ENCODE assay signal across 13 cellular contexts in the genomic region with DNA sequence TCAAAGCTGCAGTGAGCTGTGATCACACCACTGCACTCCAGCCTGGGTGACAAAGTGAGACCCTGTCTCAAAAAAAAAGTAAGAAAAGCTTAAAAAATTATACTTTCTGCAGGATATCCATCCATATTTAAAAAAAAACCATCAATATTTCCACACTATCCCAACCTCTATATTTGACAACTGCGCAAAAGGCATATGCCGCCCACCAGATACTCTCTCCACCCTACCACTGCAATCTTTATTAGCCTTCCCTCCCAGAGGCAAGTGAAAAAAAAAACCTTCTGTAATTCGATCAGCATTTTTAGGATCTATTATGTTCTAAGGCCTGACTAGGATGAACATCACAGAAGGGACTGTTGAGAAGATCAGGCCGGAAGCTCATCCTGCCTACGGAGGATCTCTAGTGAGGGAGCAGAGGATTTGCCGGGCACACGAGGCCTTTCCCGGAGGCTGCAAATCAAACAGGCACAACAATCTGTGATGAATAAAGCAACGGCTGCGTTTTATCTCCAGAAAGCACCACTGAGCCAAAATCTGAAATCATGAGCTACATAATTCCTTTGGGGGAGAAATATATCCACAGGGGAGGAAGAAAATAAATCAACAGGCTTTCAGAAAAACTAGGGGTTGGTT.
DNase-seq lines count a peak whose midpoint lies in the region; ATAC-seq and TF ChIP-seq lines count a peak whose summit lies in the region.
"Had no signal": no experiment of that assay in that cellular context is flagged by ENCODE, and none has a peak within 500 bp of the region (broad histone marks: within the 10 kb centered on the region; RNA-seq: fewer than 3 reads in every experiment).

No MANE protein-coding gene starts in this region.

- H3K36me3 ChIP-seq in HUES64 (ENCODE audit: insufficient read depth, low read length), result no peaks in the 10 kb centered on the region
- H3K36me3 ChIP-seq in lung (ENCODE audit: control insufficient read depth in 2 of 2, insufficient read depth in 2 of 2, low read length in 2 of 2), result no peaks in the 10 kb centered on the region

- 62% methylated on average over 10 of the region's 10 CpGs for WGBS in HUES64
- WGBS in lung, 2 donors, result 64 to 82% methylated on average over 10 of the region's 10 CpGs

- H3K9me3 ChIP-seq in HUES64 (ENCODE audit: insufficient read depth, low read depth, low read length) (no peaks in the 10 kb centered on the region), lung (ENCODE audit: control insufficient read depth in 2 of 2, insufficient read depth in 1 of 2, low read length in 1 of 2) (no peaks in the 10 kb centered on the region)

- peaks cover 34% of the 10 kb centered on the region for H3K4me1 ChIP-seq in HUES64 (ENCODE audit: insufficient read depth, low read length)
- peaks cover 30 to 50% of the 10 kb centered on the region in 2 donors for H3K4me1 ChIP-seq in lung (ENCODE audit: control insufficient read depth in 2 of 2, insufficient read depth in 2 of 2, low read length in 2 of 2)

- H3K27me3 Mint-ChIP-seq in CD14-positive monocyte (ENCODE audit: low read depth in 3 of 3), result peaks cover 3 to 18% (median 10%) of the 10 kb centered on the region in 3 donors

- H3K9ac ChIP-seq in HUES64 (ENCODE audit: low read depth, low read length), result peak overlapping the region; percentile 77

- no peak for TF ChIP-seq CTCF in lung (IDR thresholded peaks at IDR 0.05; ENCODE audit: control extremely low read depth, extremely low read depth)
- no peak for TF ChIP-seq CTCF in CD14-positive monocyte (IDR thresholded peaks at IDR 0.05)

- H3K4me1 Mint-ChIP-seq in CD14-positive monocyte, result peaks cover 22% of the 10 kb centered on the region

- H3K4me3 ChIP-seq in HUES64 (ENCODE audit: low read length) (no peak overlapping the region), lung (no peak overlapping the region)

- DNase-seq in lung (ENCODE audit: low spot score) (no peak), superior temporal gyrus (ENCODE audit: extremely low spot score) (peak; percentile 64), CD14-positive monocyte (ENCODE audit: low spot score) (no peak), SHP77 treated with DMSO at 0.1 percent for 48 hours (lab: John Stamatoyannopoulos, UW) (no peak)
- DNase-seq: activated CD4-positive, alpha-beta T cell treated with anti-CD3 and anti-CD28 coated beads for 1 hour; Calu3; kidney glomerular epithelial cell; NCI-H1092 treated with DMSO at 0.1 percent for 48 hours; NK-92 treated with Interleukin-12 subunit alpha and Interleukin-12 subunit beta, amount 100 ng/mL, for 24 hours had no signal

- no peak overlapping the region for H3K4me3 Mint-ChIP-seq in CD14-positive monocyte

- H3K27ac ChIP-seq in HUES64 (ENCODE audit: low read depth, low read length), result peak overlapping the region; percentile 97
- peak overlapping the region; percentile 31 for H3K27ac ChIP-seq in cingulate gyrus (ENCODE audit: low read depth, low read length)
- peak overlapping the region; percentile 72 to 77 for H3K27ac ChIP-seq in lung (ENCODE audit: low read depth in 1 of 2, low read length in 1 of 2)

- ATAC-seq in lung (ENCODE audit: insufficient read depth, low FRiP score) (no peak), GM21360 (IDR thresholded peaks at IDR 0.05; ENCODE audit: unreplicated experiment) (no peak)

- peaks cover 0 to 2% (median 0%) of the 10 kb centered on the region in 7 donors for H3K9me3 Mint-ChIP-seq in CD14-positive monocyte
- H3K9me3 Mint-ChIP-seq: activated T-helper 2 cell treated with anti-CD3 and anti-CD28 coated beads, Interferon-gamma antibody, Interleukin-2, Interleukin-4, amounts not matched to agents 10 μg/mL and 5 μg/mL and 100 μg/mL, durations not matched to agents 14 hours and 24 hours and 36 hours had no signal

- H3K27me3 ChIP-seq in HUES64 (ENCODE audit: insufficient read depth, low read length) (no peaks in the 10 kb centered on the region), lung (ENCODE audit: control insufficient read depth, insufficient read depth) (no peaks in the 10 kb centered on the region)

- peaks cover 6 to 19% of the 10 kb centered on the region in 2 donors for H3K36me3 Mint-ChIP-seq in CD14-positive monocyte

- intact Hi-C loops in CD14-positive monocyte (cut with micrococcal nuclease), result no loop called here

- no peak overlapping the region for H3K27ac Mint-ChIP-seq in CD14-positive monocyte
- H3K27ac Mint-ChIP-seq: activated T-helper 2 cell treated with anti-CD3 and anti-CD28 coated beads, Interferon-gamma antibody, Interleukin-2, Interleukin-4, amounts not matched to agents 10 μg/mL and 5 μg/mL and 100 μg/mL, durations not matched to agents 14 hours and 24 hours and 36 hours had no signal

Comparison
In these comparisons a context has a peak if more than half of its experiments do, and no peak if none do; other contexts are left out.
1. H3K27ac ChIP-seq: peak in every context shown above with its lines; median percentile 97 in HUES64; 74 in lung; 31 in cingulate gyrus.